1 cellular context compared by ENCODE assay signal in genomic region chr3:168860028-168860427, GRCh38.
TF ChIP-seq lines count a peak whose summit lies in the region.

No MANE protein-coding gene starts in this region.

TF ChIP-seq in HepG2, 621 proteins besides CTCF, POLR2A, EP300 and RAD21 (continued from another document):
- TF ChIP-seq ZBTB37 (CRISPR knock-in tag; IDR thresholded peaks at IDR 0.05) (no peak), GABPA (IDR thresholded peaks at IDR 0.05; ENCODE audit: low read depth, low read length) (no peak), GABPA (CRISPR knock-in tag; IDR thresholded peaks at IDR 0.05; ENCODE audit: low read depth) (peak; percentile 66), SP1 (IDR thresholded peaks at IDR 0.05) (no peak), SP1 (CRISPR knock-in tag; IDR thresholded peaks at IDR 0.05) (no peak), RNF219 (CRISPR knock-in tag; IDR thresholded peaks at IDR 0.05) (no peak)
TF ChIP-seq in HepG2: peak in this region for 40.
